In the genomic region with DNA sequence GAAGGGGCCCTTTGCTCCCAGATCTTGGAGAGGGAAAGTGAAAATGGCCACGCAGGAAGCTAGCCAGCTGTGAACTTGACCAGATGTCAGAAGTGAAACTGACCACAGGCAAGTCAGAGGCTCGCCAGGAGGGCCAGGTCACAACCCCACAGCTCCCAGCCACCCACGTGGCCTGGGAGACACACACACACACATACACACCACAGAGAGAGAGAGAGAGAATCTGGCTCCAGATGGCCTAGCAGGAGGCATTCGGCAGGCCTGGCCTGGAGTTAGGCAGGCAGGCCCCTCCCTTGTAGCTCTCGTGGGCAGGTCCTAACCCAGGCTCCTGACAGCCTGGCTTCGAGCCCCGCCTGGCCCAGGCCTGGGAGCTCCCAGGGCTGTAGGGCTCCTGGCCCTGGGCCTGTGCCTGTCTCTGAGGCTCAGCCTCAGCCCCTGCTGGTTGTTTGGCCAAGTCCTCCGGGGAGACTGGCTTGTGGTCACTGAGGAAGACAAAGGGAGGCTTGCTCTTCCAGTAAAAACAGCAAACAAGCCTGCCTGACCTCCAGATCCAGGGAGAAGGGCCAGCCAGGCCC, we compare ENCODE assay signal across 1 cellular context.
TF ChIP-seq lines count a peak whose summit lies in the region.

No MANE protein-coding gene starts in this region.

TF ChIP-seq in IMR-90, 13 proteins besides CTCF, POLR2A, EP300 and RAD21 (continued from another document):
- TF ChIP-seq, protein P1, sequence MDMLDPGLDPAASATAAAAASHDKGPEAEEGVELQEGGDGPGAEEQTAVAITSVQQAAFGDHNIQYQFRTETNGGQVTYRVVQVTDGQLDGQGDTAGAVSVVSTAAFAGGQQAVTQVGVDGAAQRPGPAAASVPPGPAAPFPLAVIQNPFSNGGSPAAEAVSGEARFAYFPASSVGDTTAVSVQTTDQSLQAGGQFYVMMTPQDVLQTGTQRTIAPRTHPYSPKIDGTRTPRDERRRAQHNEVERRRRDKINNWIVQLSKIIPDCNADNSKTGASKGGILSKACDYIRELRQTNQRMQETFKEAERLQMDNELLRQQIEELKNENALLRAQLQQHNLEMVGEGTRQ (IDR thresholded peaks at IDR 0.05; ENCODE audit: low read depth, low read length): peak; percentile 85
- TF ChIP-seq SMC3 (IDR thresholded peaks at IDR 0.05; ENCODE audit: low read depth, low read length): no peak
